ENCODE assay signal across 8 cellular contexts in the genomic region with DNA sequence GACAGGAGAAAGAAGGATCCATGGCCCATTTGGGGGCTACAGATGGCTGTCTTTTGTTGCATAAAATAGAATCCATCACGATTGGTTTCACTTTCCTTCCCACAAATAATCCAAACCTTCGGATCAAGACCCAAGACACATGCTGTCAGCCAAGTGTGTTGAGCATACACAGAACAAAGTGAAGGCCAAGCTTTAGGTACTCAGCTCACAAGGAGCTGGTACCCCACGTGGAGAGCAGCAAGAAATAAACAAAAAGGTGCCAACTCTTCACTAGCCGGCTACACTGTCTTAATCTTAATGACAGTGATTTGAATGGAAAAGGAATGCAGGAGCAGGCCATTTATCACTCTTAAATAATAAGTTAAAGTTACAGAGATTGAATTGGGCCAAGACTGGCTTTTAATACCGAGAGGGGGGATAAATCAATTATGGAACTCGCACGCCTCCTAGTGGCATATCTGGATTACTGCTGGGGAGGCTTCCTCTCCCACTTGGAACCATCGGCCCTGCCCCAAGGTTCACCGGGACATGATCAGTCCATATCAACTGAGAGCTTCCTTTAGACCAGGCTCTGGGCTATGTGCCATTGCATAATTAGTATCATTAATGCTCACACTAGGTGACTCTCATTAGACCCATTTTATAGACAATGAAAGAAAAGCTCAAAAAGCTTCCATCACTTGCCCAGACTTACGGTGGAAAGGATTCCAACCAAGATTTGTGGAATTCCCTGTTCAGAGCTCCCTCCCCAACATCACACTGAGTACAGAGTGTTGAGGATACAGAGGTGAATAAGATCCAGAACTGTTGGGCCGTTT.
DNase-seq lines count a peak whose midpoint lies in the region; ATAC-seq and TF ChIP-seq lines count a peak whose summit lies in the region.

No MANE protein-coding gene starts in this region.

- POLR2A ChIA-PET in WTC11 (lab: Charles Lee): no interaction called here

- peak; percentile 70 for ATAC-seq in GM21619 (IDR thresholded peaks at IDR 0.05; ENCODE audit: unreplicated experiment)
- ATAC-seq in WTC11: peak; percentile 94
- no peak for ATAC-seq in GM21723 (IDR thresholded peaks at IDR 0.05; ENCODE audit: unreplicated experiment)

- H3F3A ChIP-seq in neural cell (ENCODE audit: insufficient read depth, low read length, poor library complexity, severe bottlenecking): no peaks in the 10 kb centered on the region

- CTCF ChIA-PET in WTC11 (lab: Charles Lee): interaction anchor here (0.6 to 2.4 kb wide), 23 partner anchors 14 to 1340 kb away, joined by 3 to 12 read pairs (median 4); a partner anchor contains a TSS

- no peak overlapping the region for H2AFZ ChIP-seq in fibroblast of lung (ENCODE audit: low read length)
- H2AFZ ChIP-seq in neural cell (ENCODE audit: low read depth, low read length): no peak overlapping the region

- no peaks in the 10 kb centered on the region for H4K20me1 ChIP-seq in fibroblast of lung (ENCODE audit: control insufficient read depth, extremely low read depth, insufficient read depth, low read length)
- no peaks in the 10 kb centered on the region for H4K20me1 ChIP-seq in neural cell (ENCODE audit: insufficient read depth)

- H3K9me3 Mint-ChIP-seq in WTC11: peaks cover 15% of the 10 kb centered on the region

- H3K27me3 ChIP-seq in fibroblast of lung (ENCODE audit: control insufficient read depth, insufficient read depth, low read length) (no peaks in the 10 kb centered on the region), neural cell (ENCODE audit: insufficient read depth, low read depth, low read length) (no peaks in the 10 kb centered on the region), vagina (no peaks in the 10 kb centered on the region)

- H3K9me2 ChIP-seq in neural cell (ENCODE audit: insufficient read depth, low read length): no peaks in the 10 kb centered on the region

- H3K27me3 Mint-ChIP-seq in WTC11 (ENCODE audit: low read depth): no peaks in the 10 kb centered on the region

- no peak overlapping the region for H3K4me2 ChIP-seq in fibroblast of lung (ENCODE audit: extremely low read depth, insufficient read depth, low read length)
- H3K4me2 ChIP-seq in neural cell (ENCODE audit: low read length): no peak overlapping the region

- no peak overlapping the region for H3K27ac Mint-ChIP-seq in WTC11

- H3K79me2 ChIP-seq in fibroblast of lung (ENCODE audit: control insufficient read depth, insufficient read depth, low read length): no peaks in the 10 kb centered on the region
- no peaks in the 10 kb centered on the region for H3K79me2 ChIP-seq in neural cell (replicated peaks; ENCODE audit: insufficient read depth, low read length)

- no peaks in the 10 kb centered on the region for H3K36me3 ChIP-seq in fibroblast of lung (ENCODE audit: control insufficient read depth, insufficient read depth, low read length)
- H3K36me3 ChIP-seq in neural cell (ENCODE audit: insufficient read depth, low read length): no peaks in the 10 kb centered on the region
- H3K36me3 ChIP-seq in vagina: no peaks in the 10 kb centered on the region

- TF ChIP-seq POLR2A in vagina (IDR thresholded peaks at IDR 0.05): no peak

- no peak overlapping the region for H3K27ac ChIP-seq in fibroblast of lung (ENCODE audit: insufficient read depth, low read length)
- no peak overlapping the region for H3K27ac ChIP-seq in neural cell (ENCODE audit: low read length)
- peak overlapping the region; percentile 40 for H3K27ac ChIP-seq in vagina

- H3K4me1 Mint-ChIP-seq in WTC11: peaks cover 15% of the 10 kb centered on the region

- H3K4me3 ChIP-seq in fibroblast of lung (replicated peaks in 1 of 4; ENCODE audit: control extremely low read depth in 1 of 4, insufficient read depth in 1 of 4, low read depth in 3 of 4, low read length in 4 of 4): no peak overlapping the region
- H3K4me3 ChIP-seq in neural cell (ENCODE audit: low read length): no peak overlapping the region
- H3K4me3 ChIP-seq in vagina: no peak overlapping the region

- H3K4me1 ChIP-seq in fibroblast of lung (ENCODE audit: control insufficient read depth, extremely low read depth, insufficient read depth, low read length) (no peaks in the 10 kb centered on the region), vagina (peaks cover 31% of the 10 kb centered on the region)

- H3K4me3 Mint-ChIP-seq in WTC11: no peak overlapping the region

- peaks cover 2% of the 10 kb centered on the region; the same call in 1 of the 2 replicates for H3K36me3 Mint-ChIP-seq in WTC11

- DNase-seq in DMS153 (lab: John Stamatoyannopoulos, UW) (peak; percentile 43), NCI-H1105 (lab: John Stamatoyannopoulos, UW) (peak; percentile 31), WTC11 (ENCODE audit: low spot score) (peak; percentile 65), fibroblast of lung (ENCODE audit: low read depth in 2 of 2) (peak; percentile 25 to 67), vagina (ENCODE audit: extremely low spot score in 2 of 2) (no peak)

- no peak for TF ChIP-seq EP300 in neural cell (conservative IDR thresholded peaks at IDR 0.05; ENCODE audit: poor library complexity, severe bottlenecking)

- TF ChIP-seq RAD21 in neural cell (conservative IDR thresholded peaks at IDR 0.05): peak; percentile 80

- TF ChIP-seq CTCF in WTC11 (IDR thresholded peaks at IDR 0.05) (peak; percentile 79), fibroblast of lung (conservative IDR thresholded peaks at IDR 0.05 in 1 of 2, IDR thresholded peaks at IDR 0.05 in 1 of 2; ENCODE audit: low read depth in 1 of 2, low read length in 2 of 2) (peak; percentile 85 to 90), neural cell (IDR thresholded peaks at IDR 0.05; ENCODE audit: poor library complexity, severe bottlenecking) (peak; percentile 75), vagina (IDR thresholded peaks at IDR 0.05) (peak; percentile 63 to 91 (median 66))

- H3K9ac ChIP-seq in fibroblast of lung (ENCODE audit: insufficient read depth, low read length) (no peak overlapping the region), neural cell (ENCODE audit: low read length) (no peak overlapping the region)

- H3K9me3 ChIP-seq in fibroblast of lung (ENCODE audit: control insufficient read depth, insufficient read depth, low read depth, low read length) (no peaks in the 10 kb centered on the region), neural cell (ENCODE audit: low read length) (no peaks in the 10 kb centered on the region), vagina (no peaks in the 10 kb centered on the region)

- intact Hi-C loops in vagina (cut with DNase I): no loop called here

TF ChIP-seq in WTC11, 78 proteins besides CTCF, POLR2A, EP300 and RAD21 (continues in another document):
- TF ChIP-seq NFE2L1 (CRISPR knock-in tag; IDR thresholded peaks at IDR 0.05): no peak
- no peak for TF ChIP-seq NFATC4 (CRISPR knock-in tag; IDR thresholded peaks at IDR 0.05)
- TF ChIP-seq TEAD1 (CRISPR knock-in tag; IDR thresholded peaks at IDR 0.05): no peak
- TF ChIP-seq ZNF138 (CRISPR knock-in tag; conservative IDR thresholded peaks at IDR 0.05): no peak
- no peak for TF ChIP-seq FOXJ3 (CRISPR knock-in tag; IDR thresholded peaks at IDR 0.05; ENCODE audit: borderline replicate concordance)
- TF ChIP-seq, protein P1, sequence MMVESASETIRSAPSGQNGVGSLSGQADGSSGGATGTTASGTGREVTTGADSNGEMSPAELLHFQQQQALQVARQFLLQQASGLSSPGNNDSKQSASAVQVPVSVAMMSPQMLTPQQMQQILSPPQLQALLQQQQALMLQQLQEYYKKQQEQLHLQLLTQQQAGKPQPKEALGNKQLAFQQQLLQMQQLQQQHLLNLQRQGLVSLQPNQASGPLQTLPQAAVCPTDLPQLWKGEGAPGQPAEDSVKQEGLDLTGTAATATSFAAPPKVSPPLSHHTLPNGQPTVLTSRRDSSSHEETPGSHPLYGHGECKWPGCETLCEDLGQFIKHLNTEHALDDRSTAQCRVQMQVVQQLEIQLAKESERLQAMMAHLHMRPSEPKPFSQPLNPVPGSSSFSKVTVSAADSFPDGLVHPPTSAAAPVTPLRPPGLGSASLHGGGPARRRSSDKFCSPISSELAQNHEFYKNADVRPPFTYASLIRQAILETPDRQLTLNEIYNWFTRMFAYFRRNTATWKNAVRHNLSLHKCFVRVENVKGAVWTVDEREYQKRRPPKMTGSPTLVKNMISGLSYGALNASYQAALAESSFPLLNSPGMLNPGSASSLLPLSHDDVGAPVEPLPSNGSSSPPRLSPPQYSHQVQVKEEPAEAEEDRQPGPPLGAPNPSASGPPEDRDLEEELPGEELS (CRISPR knock-in tag; IDR thresholded peaks at IDR 0.05): no peak
- TF ChIP-seq ELF4 (CRISPR knock-in tag; IDR thresholded peaks at IDR 0.05; ENCODE audit: low read depth): no peak

TF ChIP-seq in neural cell, 6 proteins besides CTCF, POLR2A, EP300 and RAD21:
- TF ChIP-seq POLR2AphosphoS5 (IDR thresholded peaks at IDR 0.05) (no peak), TAF1 (IDR thresholded peaks at IDR 0.05; ENCODE audit: low read depth) (no peak), MXI1 (conservative IDR thresholded peaks at IDR 0.05; ENCODE audit: poor library complexity, severe bottlenecking) (no peak), SMC3 (conservative IDR thresholded peaks at IDR 0.05; ENCODE audit: poor library complexity) (peak; percentile 77), EZH2 (IDR thresholded peaks at IDR 0.05; ENCODE audit: borderline replicate concordance, insufficient read depth, low read length, poor library complexity, severe bottlenecking) (no peak)
- TF ChIP-seq, protein P2, sequence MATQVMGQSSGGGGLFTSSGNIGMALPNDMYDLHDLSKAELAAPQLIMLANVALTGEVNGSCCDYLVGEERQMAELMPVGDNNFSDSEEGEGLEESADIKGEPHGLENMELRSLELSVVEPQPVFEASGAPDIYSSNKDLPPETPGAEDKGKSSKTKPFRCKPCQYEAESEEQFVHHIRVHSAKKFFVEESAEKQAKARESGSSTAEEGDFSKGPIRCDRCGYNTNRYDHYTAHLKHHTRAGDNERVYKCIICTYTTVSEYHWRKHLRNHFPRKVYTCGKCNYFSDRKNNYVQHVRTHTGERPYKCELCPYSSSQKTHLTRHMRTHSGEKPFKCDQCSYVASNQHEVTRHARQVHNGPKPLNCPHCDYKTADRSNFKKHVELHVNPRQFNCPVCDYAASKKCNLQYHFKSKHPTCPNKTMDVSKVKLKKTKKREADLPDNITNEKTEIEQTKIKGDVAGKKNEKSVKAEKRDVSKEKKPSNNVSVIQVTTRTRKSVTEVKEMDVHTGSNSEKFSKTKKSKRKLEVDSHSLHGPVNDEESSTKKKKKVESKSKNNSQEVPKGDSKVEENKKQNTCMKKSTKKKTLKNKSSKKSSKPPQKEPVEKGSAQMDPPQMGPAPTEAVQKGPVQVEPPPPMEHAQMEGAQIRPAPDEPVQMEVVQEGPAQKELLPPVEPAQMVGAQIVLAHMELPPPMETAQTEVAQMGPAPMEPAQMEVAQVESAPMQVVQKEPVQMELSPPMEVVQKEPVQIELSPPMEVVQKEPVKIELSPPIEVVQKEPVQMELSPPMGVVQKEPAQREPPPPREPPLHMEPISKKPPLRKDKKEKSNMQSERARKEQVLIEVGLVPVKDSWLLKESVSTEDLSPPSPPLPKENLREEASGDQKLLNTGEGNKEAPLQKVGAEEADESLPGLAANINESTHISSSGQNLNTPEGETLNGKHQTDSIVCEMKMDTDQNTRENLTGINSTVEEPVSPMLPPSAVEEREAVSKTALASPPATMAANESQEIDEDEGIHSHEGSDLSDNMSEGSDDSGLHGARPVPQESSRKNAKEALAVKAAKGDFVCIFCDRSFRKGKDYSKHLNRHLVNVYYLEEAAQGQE (IDR thresholded peaks at IDR 0.05; ENCODE audit: borderline replicate concordance): no peak
TF ChIP-seq in neural cell: peak in this region for 1.

Comparison
In these comparisons a context has a peak if more than half of its experiments do, and no peak if none do; other contexts are left out.
1. DNase-seq: peak in DMS153 (single experiment), NCI-H1105 (single experiment), WTC11 (single experiment) and fibroblast of lung (2 of 2); none in vagina (0 of 2).
2. Peak in every context shown above with its lines, with median percentiles within 50 percentile points of each other: CTCF ChIP-seq.